ENCODE assay signal across 1 cellular context in genomic region chr11:67483901-67484665, GRCh38.
TF ChIP-seq lines count a peak whose summit lies in the region.

No MANE protein-coding gene starts in this region.

TF ChIP-seq in IMR-90, 13 proteins besides CTCF, POLR2A, EP300 and RAD21:
- TF ChIP-seq SMC3 (IDR thresholded peaks at IDR 0.05; ENCODE audit: low read depth, low read length) (no peak), CEBPB (IDR thresholded peaks at IDR 0.05; ENCODE audit: low read depth, low read length) (no peak), MAFK (IDR thresholded peaks at IDR 0.05; ENCODE audit: low read depth, low read length) (no peak), USF2 (IDR thresholded peaks at IDR 0.05; ENCODE audit: low read depth, low read length) (no peak), CHD1 (IDR thresholded peaks at IDR 0.05; ENCODE audit: low read depth, low read length) (no peak), RFX5 (IDR thresholded peaks at IDR 0.05; ENCODE audit: low read depth, low read length) (no peak), MAZ (IDR thresholded peaks at IDR 0.05; ENCODE audit: borderline replicate concordance, low read depth, low read length) (no peak), MXI1 (IDR thresholded peaks at IDR 0.05; ENCODE audit: borderline replicate concordance, low read depth, low read length) (no peak), FOS (IDR thresholded peaks at IDR 0.05; ENCODE audit: low read depth, low read length) (no peak), ELK1 (IDR thresholded peaks at IDR 0.05; ENCODE audit: borderline replicate concordance, low read depth, low read length) (no peak), RCOR1 (IDR thresholded peaks at IDR 0.05; ENCODE audit: insufficient replicate concordance, low read length) (no peak), NFE2L2 (IDR thresholded peaks at IDR 0.05; ENCODE audit: low read depth, low read length) (no peak), BHLHE40 (IDR thresholded peaks at IDR 0.05; ENCODE audit: low read depth, low read length) (no peak)
